ENCODE assay signal across 1 cellular context in genomic region chr14:37595809-37596595, GRCh38.
TF ChIP-seq lines count a peak whose summit lies in the region.

No MANE protein-coding gene starts in this region.

TF ChIP-seq in HepG2, 621 proteins besides CTCF, POLR2A, EP300 and RAD21 (continued from another document and continues in another):
- no peak for TF ChIP-seq FOXA1 (IDR thresholded peaks at IDR 0.05)
- peak; percentile 34; the same call in 1 of the 2 replicates for TF ChIP-seq FOXA1 (CRISPR knock-in tag; IDR thresholded peaks at IDR 0.05)
- peak; percentile 61 for TF ChIP-seq FOXA3 (CRISPR knock-in tag; IDR thresholded peaks at IDR 0.05)
- TF ChIP-seq NFIB (CRISPR knock-in tag; IDR thresholded peaks at IDR 0.05; ENCODE audit: borderline replicate concordance), result no peak
- peak; percentile 60; the same call in 1 of the 2 replicates for TF ChIP-seq GTF3A (CRISPR knock-in tag; conservative IDR thresholded peaks at IDR 0.05)
- peak; percentile 95; the same call in 1 of the 2 replicates for TF ChIP-seq ZNF747 (CRISPR knock-in tag; IDR thresholded peaks at IDR 0.05; ENCODE audit: borderline replicate concordance)
- TF ChIP-seq ZNF567 (CRISPR knock-in tag; IDR thresholded peaks at IDR 0.05; ENCODE audit: borderline replicate concordance), result peak; percentile 56; the same call in 1 of the 2 replicates
- TF ChIP-seq ZSCAN21 (CRISPR knock-in tag; IDR thresholded peaks at IDR 0.05; ENCODE audit: borderline replicate concordance), result no peak; the same call in 1 of the 2 replicates
- TF ChIP-seq SALL1 (CRISPR knock-in tag; IDR thresholded peaks at IDR 0.05), result peak; percentile 95
- peak; percentile 88; the same call in 1 of the 2 replicates for TF ChIP-seq CAMTA2 (CRISPR knock-in tag; IDR thresholded peaks at IDR 0.05; ENCODE audit: borderline replicate concordance)
- TF ChIP-seq NFE2L2 (IDR thresholded peaks at IDR 0.05; ENCODE audit: low read length), result peak; percentile 74
- TF ChIP-seq, protein P1, sequence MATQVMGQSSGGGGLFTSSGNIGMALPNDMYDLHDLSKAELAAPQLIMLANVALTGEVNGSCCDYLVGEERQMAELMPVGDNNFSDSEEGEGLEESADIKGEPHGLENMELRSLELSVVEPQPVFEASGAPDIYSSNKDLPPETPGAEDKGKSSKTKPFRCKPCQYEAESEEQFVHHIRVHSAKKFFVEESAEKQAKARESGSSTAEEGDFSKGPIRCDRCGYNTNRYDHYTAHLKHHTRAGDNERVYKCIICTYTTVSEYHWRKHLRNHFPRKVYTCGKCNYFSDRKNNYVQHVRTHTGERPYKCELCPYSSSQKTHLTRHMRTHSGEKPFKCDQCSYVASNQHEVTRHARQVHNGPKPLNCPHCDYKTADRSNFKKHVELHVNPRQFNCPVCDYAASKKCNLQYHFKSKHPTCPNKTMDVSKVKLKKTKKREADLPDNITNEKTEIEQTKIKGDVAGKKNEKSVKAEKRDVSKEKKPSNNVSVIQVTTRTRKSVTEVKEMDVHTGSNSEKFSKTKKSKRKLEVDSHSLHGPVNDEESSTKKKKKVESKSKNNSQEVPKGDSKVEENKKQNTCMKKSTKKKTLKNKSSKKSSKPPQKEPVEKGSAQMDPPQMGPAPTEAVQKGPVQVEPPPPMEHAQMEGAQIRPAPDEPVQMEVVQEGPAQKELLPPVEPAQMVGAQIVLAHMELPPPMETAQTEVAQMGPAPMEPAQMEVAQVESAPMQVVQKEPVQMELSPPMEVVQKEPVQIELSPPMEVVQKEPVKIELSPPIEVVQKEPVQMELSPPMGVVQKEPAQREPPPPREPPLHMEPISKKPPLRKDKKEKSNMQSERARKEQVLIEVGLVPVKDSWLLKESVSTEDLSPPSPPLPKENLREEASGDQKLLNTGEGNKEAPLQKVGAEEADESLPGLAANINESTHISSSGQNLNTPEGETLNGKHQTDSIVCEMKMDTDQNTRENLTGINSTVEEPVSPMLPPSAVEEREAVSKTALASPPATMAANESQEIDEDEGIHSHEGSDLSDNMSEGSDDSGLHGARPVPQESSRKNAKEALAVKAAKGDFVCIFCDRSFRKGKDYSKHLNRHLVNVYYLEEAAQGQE (IDR thresholded peaks at IDR 0.05; ENCODE audit: borderline replicate concordance in 1 of 2, low read depth in 1 of 2, low read length in 2 of 2), result peak in 1 of 2 experiments; percentile 51; a peak in 1 of 4 replicates
- no peak; the same call in 1 of the 2 replicates for TF ChIP-seq SIX1 (CRISPR knock-in tag; IDR thresholded peaks at IDR 0.05; ENCODE audit: borderline replicate concordance)
- TF ChIP-seq FOXP1 (IDR thresholded peaks at IDR 0.05), result no peak
- peak; percentile 72 for TF ChIP-seq FOXP1 (CRISPR knock-in tag; IDR thresholded peaks at IDR 0.05)
- TF ChIP-seq, protein P2, sequence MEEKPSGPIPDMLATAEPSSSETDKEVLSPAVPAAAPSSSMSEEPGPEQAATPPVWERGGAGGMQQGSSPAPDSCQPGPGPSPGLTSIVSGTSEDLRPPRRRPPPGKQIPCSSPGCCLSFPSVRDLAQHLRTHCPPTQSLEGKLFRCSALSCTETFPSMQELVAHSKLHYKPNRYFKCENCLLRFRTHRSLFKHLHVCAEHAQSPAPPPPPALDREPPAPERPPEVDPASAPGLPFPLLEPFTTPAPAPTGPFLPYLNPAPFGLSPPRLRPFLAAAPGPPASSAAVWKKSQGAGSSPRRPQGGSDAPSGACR (CRISPR knock-in tag; IDR thresholded peaks at IDR 0.05), result peak; percentile 92
- TF ChIP-seq DMAP1 (CRISPR knock-in tag; IDR thresholded peaks at IDR 0.05), result peak; percentile 83; the same call in 1 of the 2 replicates
- TF ChIP-seq CEBPB (IDR thresholded peaks at IDR 0.05; ENCODE audit: borderline replicate concordance, low read depth, low read length), result no peak
- peak; percentile 95 for TF ChIP-seq PHF21A (CRISPR knock-in tag; IDR thresholded peaks at IDR 0.05)
- peak; percentile 46 for TF ChIP-seq TBL1XR1 (IDR thresholded peaks at IDR 0.05; ENCODE audit: borderline replicate concordance, low read length, partially characterized antibody)
- peak; percentile 97 for TF ChIP-seq ZNF501 (CRISPR knock-in tag; IDR thresholded peaks at IDR 0.05)
- TF ChIP-seq, protein P3, sequence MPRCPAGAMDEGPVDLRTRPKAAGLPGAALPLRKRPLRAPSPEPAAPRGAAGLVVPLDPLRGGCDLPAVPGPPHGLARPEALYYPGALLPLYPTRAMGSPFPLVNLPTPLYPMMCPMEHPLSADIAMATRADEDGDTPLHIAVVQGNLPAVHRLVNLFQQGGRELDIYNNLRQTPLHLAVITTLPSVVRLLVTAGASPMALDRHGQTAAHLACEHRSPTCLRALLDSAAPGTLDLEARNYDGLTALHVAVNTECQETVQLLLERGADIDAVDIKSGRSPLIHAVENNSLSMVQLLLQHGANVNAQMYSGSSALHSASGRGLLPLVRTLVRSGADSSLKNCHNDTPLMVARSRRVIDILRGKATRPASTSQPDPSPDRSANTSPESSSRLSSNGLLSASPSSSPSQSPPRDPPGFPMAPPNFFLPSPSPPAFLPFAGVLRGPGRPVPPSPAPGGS (CRISPR knock-in tag; IDR thresholded peaks at IDR 0.05), result peak; percentile 98
- TF ChIP-seq GMEB1 (CRISPR knock-in tag; IDR thresholded peaks at IDR 0.05; ENCODE audit: borderline replicate concordance), result peak; percentile 79
- peak; percentile 26 for TF ChIP-seq ZFAT (CRISPR knock-in tag; conservative IDR thresholded peaks at IDR 0.05)
- TF ChIP-seq ARHGAP35 (CRISPR knock-in tag; IDR thresholded peaks at IDR 0.05; ENCODE audit: borderline replicate concordance), result peak; percentile 98
- peak; percentile 96 for TF ChIP-seq ZSCAN31 (CRISPR knock-in tag; IDR thresholded peaks at IDR 0.05; ENCODE audit: low read depth)
- TF ChIP-seq, protein P4, sequence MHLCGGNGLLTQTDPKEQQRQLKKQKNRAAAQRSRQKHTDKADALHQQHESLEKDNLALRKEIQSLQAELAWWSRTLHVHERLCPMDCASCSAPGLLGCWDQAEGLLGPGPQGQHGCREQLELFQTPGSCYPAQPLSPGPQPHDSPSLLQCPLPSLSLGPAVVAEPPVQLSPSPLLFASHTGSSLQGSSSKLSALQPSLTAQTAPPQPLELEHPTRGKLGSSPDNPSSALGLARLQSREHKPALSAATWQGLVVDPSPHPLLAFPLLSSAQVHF (CRISPR knock-in tag; IDR thresholded peaks at IDR 0.05), result no peak
- TF ChIP-seq SATB2 (CRISPR knock-in tag; IDR thresholded peaks at IDR 0.05), result no peak
- peak; percentile 72; the same call in 1 of the 2 replicates for TF ChIP-seq ZNF790 (CRISPR knock-in tag; IDR thresholded peaks at IDR 0.05; ENCODE audit: borderline replicate concordance)
- TF ChIP-seq RFX3 (CRISPR knock-in tag; IDR thresholded peaks at IDR 0.05), result no peak; the same call in none of the 2 replicates
- peak; percentile 47; the same call in 1 of the 2 replicates for TF ChIP-seq RCOR2 (CRISPR knock-in tag; IDR thresholded peaks at IDR 0.05)
- no peak for TF ChIP-seq ZNF816 (CRISPR knock-in tag; IDR thresholded peaks at IDR 0.05; ENCODE audit: borderline replicate concordance)
- peak; percentile 95; the same call in 1 of the 2 replicates for TF ChIP-seq ZBTB39 (CRISPR knock-in tag; IDR thresholded peaks at IDR 0.05)
- TF ChIP-seq NFKBIZ (CRISPR knock-in tag; IDR thresholded peaks at IDR 0.05), result 0 out of 2 replicates have a peak, but pooled peaks have one; percentile 48
- TF ChIP-seq NAIF1 (CRISPR knock-in tag; IDR thresholded peaks at IDR 0.05; ENCODE audit: borderline replicate concordance), result no peak
- TF ChIP-seq ZBTB7A (CRISPR knock-in tag; IDR thresholded peaks at IDR 0.05), result peak; percentile 88; the same call in 1 of the 2 replicates
- TF ChIP-seq MLXIP (CRISPR knock-in tag; IDR thresholded peaks at IDR 0.05; ENCODE audit: borderline replicate concordance), result no peak; the same call in none of the 2 replicates
- peak; percentile 84; the same call in 1 of the 2 replicates for TF ChIP-seq ZNF264 (CRISPR knock-in tag; IDR thresholded peaks at IDR 0.05)
- TF ChIP-seq HMG20A (CRISPR knock-in tag; IDR thresholded peaks at IDR 0.05; ENCODE audit: borderline replicate concordance), result no peak; the same call in 1 of the 2 replicates
- TF ChIP-seq XRCC5 (optimal IDR thresholded peaks at IDR 0.05; ENCODE audit: low read length), result peak; percentile 93
- peak; percentile 88 for TF ChIP-seq THRA (CRISPR knock-in tag; IDR thresholded peaks at IDR 0.05; ENCODE audit: borderline replicate concordance)
- TF ChIP-seq ZNF30 (CRISPR knock-in tag; IDR thresholded peaks at IDR 0.05), result peak; percentile 87
- peak; percentile 52; the same call in 1 of the 2 replicates for TF ChIP-seq ZNF749 (CRISPR knock-in tag; IDR thresholded peaks at IDR 0.05; ENCODE audit: borderline replicate concordance)
- no peak for TF ChIP-seq ZNF207 (IDR thresholded peaks at IDR 0.05; ENCODE audit: borderline replicate concordance)
- peak; percentile 92 for TF ChIP-seq ZFX (CRISPR knock-in tag; IDR thresholded peaks at IDR 0.05; ENCODE audit: low read depth)
- TF ChIP-seq BHLHE40 (IDR thresholded peaks at IDR 0.05; ENCODE audit: low read length), result no peak; the same call in 1 of the 2 replicates
- TF ChIP-seq NONO (IDR thresholded peaks at IDR 0.05), result no peak
- TF ChIP-seq NONO (CRISPR knock-in tag; conservative IDR thresholded peaks at IDR 0.05), result no peak
- TF ChIP-seq, protein P5, sequence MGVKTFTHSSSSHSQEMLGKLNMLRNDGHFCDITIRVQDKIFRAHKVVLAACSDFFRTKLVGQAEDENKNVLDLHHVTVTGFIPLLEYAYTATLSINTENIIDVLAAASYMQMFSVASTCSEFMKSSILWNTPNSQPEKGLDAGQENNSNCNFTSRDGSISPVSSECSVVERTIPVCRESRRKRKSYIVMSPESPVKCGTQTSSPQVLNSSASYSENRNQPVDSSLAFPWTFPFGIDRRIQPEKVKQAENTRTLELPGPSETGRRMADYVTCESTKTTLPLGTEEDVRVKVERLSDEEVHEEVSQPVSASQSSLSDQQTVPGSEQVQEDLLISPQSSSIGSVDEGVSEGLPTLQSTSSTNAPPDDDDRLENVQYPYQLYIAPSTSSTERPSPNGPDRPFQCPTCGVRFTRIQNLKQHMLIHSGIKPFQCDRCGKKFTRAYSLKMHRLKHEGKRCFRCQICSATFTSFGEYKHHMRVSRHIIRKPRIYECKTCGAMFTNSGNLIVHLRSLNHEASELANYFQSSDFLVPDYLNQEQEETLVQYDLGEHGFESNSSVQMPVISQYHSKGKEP (CRISPR knock-in tag; IDR thresholded peaks at IDR 0.05), result no peak; the same call in 1 of the 2 replicates
- peak; percentile 78; the same call in 1 of the 2 replicates for TF ChIP-seq ZSCAN20 (CRISPR knock-in tag; IDR thresholded peaks at IDR 0.05; ENCODE audit: borderline replicate concordance)
- TF ChIP-seq IRF2 (CRISPR knock-in tag; IDR thresholded peaks at IDR 0.05), result peak; percentile 93
- TF ChIP-seq PHF5A (CRISPR knock-in tag; IDR thresholded peaks at IDR 0.05; ENCODE audit: low read depth, unreplicated experiment), result peak; percentile 68
